8 cellular contexts compared by ENCODE assay signal in genomic region chr11:77819921-77820564, GRCh38. TPM values are rescaled to one million over a fixed set of nuclear protein-coding genes. Genes with fewer than 3 reads are reported as not detected.
DNase-seq lines count a peak whose midpoint lies in the region; ATAC-seq and TF ChIP-seq lines count a peak whose summit lies in the region.

No MANE protein-coding gene starts in this region.

- in situ Hi-C loops in Panc1 (cut with HindIII; ENCODE audit: low pct_unique_long_range_greater_than_20kb, low sequenced_read_pairs) = no loop called here

- TF ChIP-seq CTCF in AG09309 (IDR thresholded peaks at IDR 0.05; ENCODE audit: control insufficient read depth, insufficient read depth, low read depth, low read length, missing control alignments) = no peak
- TF ChIP-seq CTCF in Panc1 (IDR thresholded peaks at IDR 0.05) = no peak
- no peak for TF ChIP-seq CTCF in heart right ventricle (IDR thresholded peaks at IDR 0.05)
- TF ChIP-seq CTCF in progenitor cell of endocrine pancreas (IDR thresholded peaks at IDR 0.05; ENCODE audit: unreplicated experiment) = no peak

- H3K27ac ChIP-seq in Panc1 (ENCODE audit: low read length) (peak overlapping the region; percentile 90), heart right ventricle (peak overlapping the region; percentile 82 to 98 (median 97))

- no TSS peak for BruUV-seq in Panc1 (replicated peaks; lab: Mats Ljungman, UMichigan)

- no peaks in the 10 kb centered on the region for H3K27me3 Mint-ChIP-seq in activated naive CD4-positive, alpha-beta T cell treated with anti-CD3 and anti-CD28 coated beads, Interleukin-2, amount 50 U/mL, for 24 hours
- no peaks in the 10 kb centered on the region for H3K27me3 Mint-ChIP-seq in progenitor cell of endocrine pancreas

- H3K9me3 ChIP-seq in Panc1 (ENCODE audit: control insufficient read depth, insufficient read depth, low read depth, low read length) = peaks cover 5% of the 10 kb centered on the region; the same call in 1 of the 2 replicates
- H3K9me3 ChIP-seq in heart right ventricle = peaks cover 0 to 4% (median 0%) of the 10 kb centered on the region in 11 donors

- peak overlapping the region; percentile 90 for H3K4me3 ChIP-seq in AG09309 (ENCODE audit: control insufficient read depth, low read depth, low read length)
- H3K4me3 ChIP-seq in Panc1 (ENCODE audit: low read depth in 2 of 2, low read length in 2 of 2) = peak overlapping the region; percentile 94
- H3K4me3 ChIP-seq in heart right ventricle = peak overlapping the region; percentile 71 to 100 (median 97)

- CTCF ChIA-PET in Panc1 (lab: Charles Lee) = interaction anchor here (1.0 kb wide), 1 partner anchor 175 kb away, joined by 3 read pairs; no protein-coding TSS in a partner anchor

- H3K4me1 ChIP-seq in Panc1 (ENCODE audit: control insufficient read depth, insufficient read depth, low read length) = peaks cover 27% of the 10 kb centered on the region
- H3K4me1 ChIP-seq in heart right ventricle = peaks cover 7 to 75% (median 56%) of the 10 kb centered on the region in 9 donors

- peak overlapping the region; percentile 99 for H3K4me3 Mint-ChIP-seq in activated naive CD4-positive, alpha-beta T cell treated with anti-CD3 and anti-CD28 coated beads, Interleukin-2, amount 50 U/mL, for 24 hours
- peak overlapping the region; percentile 96 for H3K4me3 Mint-ChIP-seq in progenitor cell of endocrine pancreas (ENCODE audit: low read depth)

- DNase-seq in AG09309 (ENCODE audit: low read depth) (no peak), Panc1 (ENCODE audit: low read depth, low spot score) (no peak), heart right ventricle (peak; percentile 32 to 43), progenitor cell of endocrine pancreas (ENCODE audit: low spot score, unreplicated experiment) (peak; percentile 51), NCI-H1694 treated with DMSO at 0.1 percent for 48 hours (lab: John Stamatoyannopoulos, UW) (no peak)

- H3K27ac Mint-ChIP-seq in activated naive CD4-positive, alpha-beta T cell treated with anti-CD3 and anti-CD28 coated beads, Interleukin-2, amount 50 U/mL, for 24 hours = peak overlapping the region; percentile 98
- H3K27ac Mint-ChIP-seq in progenitor cell of endocrine pancreas = peak overlapping the region; percentile 99

- WGBS in heart right ventricle, 2 donors = 0 to 1% methylated on average over 47 to 55 of the region's 55 CpGs

- peaks cover 48% of the 10 kb centered on the region for H3K4me1 Mint-ChIP-seq in activated naive CD4-positive, alpha-beta T cell treated with anti-CD3 and anti-CD28 coated beads, Interleukin-2, amount 50 U/mL, for 24 hours
- peaks cover 13% of the 10 kb centered on the region for H3K4me1 Mint-ChIP-seq in progenitor cell of endocrine pancreas (ENCODE audit: low read depth)

- POLR2A ChIA-PET in Panc1 (lab: Charles Lee) = interaction anchor here (0.5 to 0.9 kb wide), 2 partner anchors 48 to 597 kb away, joined by 3 read pairs; no protein-coding TSS in a partner anchor

- intact Hi-C loops in Panc1 (cut with micrococcal nuclease; ENCODE audit: unreplicated experiment) = loop anchor here (5.0 kb wide), 1 partner anchor 227 kb away; no protein-coding TSS in a partner anchor
- intact Hi-C loops in heart right ventricle (cut with DNase I) = loop anchor here in 8 of 10 donors (1.0 to 10.0 kb wide), 7 partner anchors 125 to 183 kb away; partner anchors contain the start of genes INTS4 (in 7 of the 8) and CLNS1A (in 2 of the 8)

- H3K9me3 Mint-ChIP-seq in activated naive CD4-positive, alpha-beta T cell treated with anti-CD3 and anti-CD28 coated beads, Interleukin-2, amount 50 U/mL, for 24 hours = no peaks in the 10 kb centered on the region
- peaks cover 3% of the 10 kb centered on the region for H3K9me3 Mint-ChIP-seq in progenitor cell of endocrine pancreas (ENCODE audit: low read depth)

- H3K27me3 ChIP-seq in Panc1 (ENCODE audit: control insufficient read depth, insufficient read depth, low read length) (no peaks in the 10 kb centered on the region), heart right ventricle (no peaks in the 10 kb centered on the region)

- H3K36me3 ChIP-seq in Panc1 (ENCODE audit: control insufficient read depth, insufficient read depth, low read length) = peaks cover 3% of the 10 kb centered on the region; the same call in 1 of the 2 replicates
- H3K36me3 ChIP-seq in heart right ventricle = no peaks in the 10 kb centered on the region

- H3K36me3 Mint-ChIP-seq in activated naive CD4-positive, alpha-beta T cell treated with anti-CD3 and anti-CD28 coated beads, Interleukin-2, amount 50 U/mL, for 24 hours = no peaks in the 10 kb centered on the region
- H3K36me3 Mint-ChIP-seq in progenitor cell of endocrine pancreas (ENCODE audit: insufficient read depth) = peaks cover 1% of the 10 kb centered on the region

- ATAC-seq in GM18870 (IDR thresholded peaks at IDR 0.05; ENCODE audit: unreplicated experiment) = peak; percentile 8
- peak; percentile 19 for ATAC-seq in HG03175 (IDR thresholded peaks at IDR 0.05; ENCODE audit: unreplicated experiment)
- ATAC-seq in Panc1 = peak; percentile 54
- peak; percentile 9 to 55 (median 32) for ATAC-seq in heart right ventricle

RNA-seq across cellular contexts. Expression of gene RSF1, which starts 0.5 kb away (rescaled TPM):
- total RNA-seq in Panc1 (2021; ENCODE audit: unreplicated experiment) (83.0 TPM), heart right ventricle (10 to 100 TPM; 31.1 to 55.9 (median 43.8) TPM), progenitor cell of endocrine pancreas (88.0 and 91.8 TPM in 2 replicates)
- polyA plus RNA-seq in Panc1 (2012; ENCODE audit: insufficient read length) = 41.6 TPM
- 10 to 100 TPM in 1 of 2 donors, 1 to 10 TPM in 1; 4.6 to 28.2 TPM for polyA plus RNA-seq in heart right ventricle

RNA-seq across cellular contexts. Expression of gene AAMDC, which starts 0.9 kb away (rescaled TPM):
- total RNA-seq in Panc1 (2021; ENCODE audit: unreplicated experiment) (52.7 TPM), heart right ventricle (100 to 1,000 TPM in 4 of 10 donors, 10 to 100 TPM in 6; 52.4 to 146 (median 84.7) TPM), progenitor cell of endocrine pancreas (20.4 TPM in 2 replicates)
- 88.2 TPM for polyA plus RNA-seq in Panc1 (2012; ENCODE audit: insufficient read length)
- 100 to 1,000 TPM; 135 to 324 TPM for polyA plus RNA-seq in heart right ventricle

Comparison
In these comparisons a context has a peak if more than half of its experiments do, and no peak if none do; other contexts are left out.
1. DNase-seq: peak in heart right ventricle (2 of 2) and progenitor cell of endocrine pancreas (single experiment); none in AG09309 (single experiment), Panc1 (single experiment) and NCI-H1694 treated with DMSO at 0.1 percent for 48 hours (single experiment).
2. Peak in every context shown above with its lines, with median percentiles within 50 percentile points of each other: H3K4me3 ChIP-seq and ATAC-seq.